In genomic region chr19:38654478-38655079, GRCh38 we compare ENCODE assay signal across 9 cellular contexts. TPM values are rescaled to one million over a fixed set of nuclear protein-coding genes. Genes with fewer than 3 reads are reported as not detected.
DNase-seq lines count a peak whose midpoint lies in the region; ATAC-seq and TF ChIP-seq lines count a peak whose summit lies in the region.
"Had no signal": no experiment of that assay in that cellular context is flagged by ENCODE, and none has a peak within 500 bp of the region (broad histone marks: within the 10 kb centered on the region; RNA-seq: fewer than 3 reads in every experiment).

No MANE protein-coding gene starts in this region.

- peak overlapping the region; percentile 49 for H3K4me3 Mint-ChIP-seq in central memory CD8-positive, alpha-beta T cell

- peak overlapping the region; percentile 64 for H3K27ac Mint-ChIP-seq in central memory CD8-positive, alpha-beta T cell (ENCODE audit: low read depth)

- TF ChIP-seq POLR2A in vagina (IDR thresholded peaks at IDR 0.05): no peak

- H3K9me3 ChIP-seq in right atrium auricular region (no peaks in the 10 kb centered on the region), mucosa of stomach (ENCODE audit: control insufficient read depth, low read length) (no peaks in the 10 kb centered on the region), vagina (no peaks in the 10 kb centered on the region)
- H3K9me3 ChIP-seq: HAP-1 had no signal

- no peaks in the 10 kb centered on the region for H3K27me3 ChIP-seq in right atrium auricular region
- H3K27me3 ChIP-seq in mucosa of stomach (ENCODE audit: control insufficient read depth, insufficient read depth, low read length): no peaks in the 10 kb centered on the region
- H3K27me3 ChIP-seq in vagina: no peaks in the 10 kb centered on the region

- H3K9me3 Mint-ChIP-seq in central memory CD8-positive, alpha-beta T cell: no peaks in the 10 kb centered on the region

- intact Hi-C loops in Right ventricle myocardium inferior (cut with DNase I): loop anchor here (5.0 kb wide), 1 partner anchor 58 kb away; no protein-coding TSS in a partner anchor
- intact Hi-C loops in vagina (cut with DNase I): loop anchor here (5.0 kb wide), 1 partner anchor 38 kb away; no protein-coding TSS in a partner anchor

- peaks cover 5 to 100% of the 10 kb centered on the region in 2 donors for H3K4me1 ChIP-seq in right atrium auricular region
- H3K4me1 ChIP-seq in mucosa of stomach (ENCODE audit: control insufficient read depth, insufficient read depth, low read length): peaks cover 96% of the 10 kb centered on the region
- peaks cover 100% of the 10 kb centered on the region for H3K4me1 ChIP-seq in vagina

- H3K4me3 ChIP-seq in right atrium auricular region: no peak overlapping the region
- H3K4me3 ChIP-seq in mucosa of stomach (ENCODE audit: low read length): no peak overlapping the region
- no peak overlapping the region for H3K4me3 ChIP-seq in vagina
- H3K4me3 ChIP-seq: HAP-1 had no signal

- peak overlapping the region; percentile 97 to 98 for H3K27ac ChIP-seq in right atrium auricular region
- peak overlapping the region; percentile 97 for H3K27ac ChIP-seq in vagina

- ATAC-seq in Right ventricle myocardium inferior: no peak
- ATAC-seq in central memory CD8-positive, alpha-beta T cell (replicated peaks; ENCODE audit: extremely low read depth, poor library complexity, severe bottlenecking): no peak

- H3K36me3 Mint-ChIP-seq in central memory CD8-positive, alpha-beta T cell (ENCODE audit: insufficient read depth): peaks cover 22% of the 10 kb centered on the region

- H3K9ac ChIP-seq in mucosa of stomach (ENCODE audit: low read length): peak overlapping the region; percentile 100

- H3K36me3 ChIP-seq in right atrium auricular region: peaks cover 9% of the 10 kb centered on the region
- H3K36me3 ChIP-seq in mucosa of stomach (ENCODE audit: control insufficient read depth, insufficient read depth, low read length): no peaks in the 10 kb centered on the region
- no peaks in the 10 kb centered on the region for H3K36me3 ChIP-seq in vagina

- no peaks in the 10 kb centered on the region for H3K27me3 Mint-ChIP-seq in central memory CD8-positive, alpha-beta T cell

- peaks cover 88% of the 10 kb centered on the region for H3K4me1 Mint-ChIP-seq in central memory CD8-positive, alpha-beta T cell

- no peak for DNase-seq in right atrium auricular region (ENCODE audit: low spot score)
- no peak for DNase-seq in Right ventricle myocardium inferior (ENCODE audit: missing footprints)
- DNase-seq in central memory CD8-positive, alpha-beta T cell (ENCODE audit: low spot score in 2 of 2): no peak
- no peak for DNase-seq in vagina (ENCODE audit: extremely low spot score in 2 of 2)
- DNase-seq in GM19240 (ENCODE audit: insufficient read length, low spot score): no peak
- no peak for DNase-seq in NCI-H2029 (lab: John Stamatoyannopoulos, UW)
- DNase-seq in AG20443 (ENCODE audit: low spot score): no peak

- TF ChIP-seq CTCF in right atrium auricular region (IDR thresholded peaks at IDR 0.05) (no peak), vagina (IDR thresholded peaks at IDR 0.05) (no peak)

RNA-seq across cellular contexts. Expression of gene ACTN4, which starts 7.1 kb away (rescaled TPM):
- 100 to 1,000 TPM; 115 to 180 TPM for total RNA-seq in right atrium auricular region
- total RNA-seq in Right ventricle myocardium inferior: 145 TPM
- 513 TPM for total RNA-seq in vagina

RNA-seq across cellular contexts. Expression of gene EIF3K, which starts 35.6 kb away (rescaled TPM):
- total RNA-seq in right atrium auricular region: 100 to 1,000 TPM; 716 to 786 TPM
- 660 TPM for total RNA-seq in Right ventricle myocardium inferior
- total RNA-seq in vagina: 349 TPM

RNA-seq across cellular contexts. Expression of gene MAP4K1, which starts 36.8 kb away (rescaled TPM):
- total RNA-seq in right atrium auricular region (1 to 10 TPM in 1 of 2 donors, under 1 TPM in 1; 0.83 to 4.2 TPM), Right ventricle myocardium inferior (3.1 TPM), vagina (47.9 TPM)
